Comparison of ENCODE assay signal across 20 cellular contexts in the genomic region with DNA sequence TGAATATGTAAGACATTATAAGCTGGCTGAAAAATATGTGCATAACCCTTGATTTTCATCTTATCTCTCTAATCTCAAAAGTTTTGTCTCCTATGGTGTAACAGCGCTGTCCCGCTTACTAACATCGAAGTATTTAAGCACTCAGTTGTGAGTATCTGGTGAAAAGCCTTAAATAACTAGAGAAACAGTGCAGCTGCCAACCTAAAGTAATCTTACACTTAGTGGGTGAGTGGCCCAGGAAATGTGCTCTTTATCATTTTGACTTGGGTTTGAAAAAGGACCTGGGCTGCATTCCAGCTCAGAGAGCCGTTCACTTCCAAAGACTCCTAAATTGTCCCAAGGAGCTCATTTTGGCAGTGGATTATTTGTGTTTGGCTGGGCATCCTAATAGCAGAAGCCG.
DNase-seq lines count a peak whose midpoint lies in the region; ATAC-seq and TF ChIP-seq lines count a peak whose summit lies in the region.
"Had no signal": no experiment of that assay in that cellular context is flagged by ENCODE, and none has a peak within 500 bp of the region (broad histone marks: within the 10 kb centered on the region; RNA-seq: fewer than 3 reads in every experiment).

No MANE protein-coding gene starts in this region.

- no peaks in the 10 kb centered on the region for H3K36me3 ChIP-seq in skeletal muscle satellite cell (ENCODE audit: insufficient read depth, low read length)
- H3K36me3 ChIP-seq: lower lobe of right lung had no signal

- no peak for ATAC-seq in HG03039 (IDR thresholded peaks at IDR 0.05; ENCODE audit: unreplicated experiment)
- ATAC-seq: activated CD4-positive, alpha-beta T cell treated with anti-CD3 and anti-CD28 coated beads for 36 hours; activated CD8-positive, alpha-beta memory T cell treated with anti-CD3 and anti-CD28 coated beads, Interleukin-2, amount 10 ng/mL, durations not matched to agents 7 days and 5 days; activated T-helper 17 cell treated with anti-CD3 and anti-CD28 coated beads, Interleukin-2, amount 50 U/mL, for 72 hours; lower lobe of right lung; stimulated activated naive CD8-positive, alpha-beta T cell treated with anti-CD3 and anti-CD28 coated beads, Interleukin-15, amount 100 ng/mL, for 72 hours had no signal

- H3K9me3 ChIP-seq in skeletal muscle satellite cell (replicated peaks; ENCODE audit: low read length) = peaks cover 3% of the 10 kb centered on the region
- H3K9me3 ChIP-seq: lower lobe of right lung had no signal

- H3K9ac ChIP-seq in skeletal muscle satellite cell (ENCODE audit: low read depth, low read length) = no peak overlapping the region

- no peak for TF ChIP-seq CTCF in fibroblast of villous mesenchyme (IDR thresholded peaks at IDR 0.05; ENCODE audit: insufficient read depth, low read depth, low read length)

- H3K27me3 ChIP-seq in skeletal muscle satellite cell (ENCODE audit: control insufficient read depth, insufficient read depth, low read length) = no peaks in the 10 kb centered on the region

- DNase-seq in NCI-H2107 treated with DMSO at 0.1 percent for 48 hours (lab: John Stamatoyannopoulos, UW; ENCODE audit: unreplicated experiment) = peak; percentile 24
- DNase-seq in NCI-H2107 (lab: John Stamatoyannopoulos, UW) = no peak
- peak; percentile 91 to 97 for DNase-seq in NCI-H446 (lab: John Stamatoyannopoulos, UW)
- DNase-seq in fibroblast of villous mesenchyme (ENCODE audit: low read depth) = peak; percentile 10
- DNase-seq in NCI-H146 treated with DMSO at 0.1 percent for 48 hours (lab: John Stamatoyannopoulos, UW; ENCODE audit: unreplicated experiment) = no peak
- no peak for DNase-seq in NCI-H2029 (lab: John Stamatoyannopoulos, UW)
- DNase-seq: 8988T; activated CD4-positive, alpha-beta T cell treated with anti-CD3 and anti-CD28 coated beads for 36 hours; activated CD8-positive, alpha-beta memory T cell treated with anti-CD3 and anti-CD28 coated beads, Interleukin-2, amount 10 ng/mL, durations not matched to agents 7 days and 5 days; Calu3; glutamatergic neuron; GOT3; lower lobe of right lung; NCI-H1048; NCI-H226; stimulated activated naive CD8-positive, alpha-beta T cell treated with anti-CD3 and anti-CD28 coated beads, Interleukin-15, amount 100 ng/mL, for 72 hours; SW 1271 had no signal

- H3K4me1 ChIP-seq in skeletal muscle satellite cell (ENCODE audit: control insufficient read depth, insufficient read depth, low read length) = peaks cover 5% of the 10 kb centered on the region
- H3K4me1 ChIP-seq: lower lobe of right lung had no signal

- H3K4me2 ChIP-seq in skeletal muscle satellite cell (ENCODE audit: low read length) = peak overlapping the region; percentile 29

- H3K4me3 ChIP-seq in fibroblast of villous mesenchyme (ENCODE audit: low read depth, low read length) (no peak overlapping the region), skeletal muscle satellite cell (ENCODE audit: low read length) (no peak overlapping the region)
- H3K4me3 ChIP-seq: lower lobe of right lung had no signal

Comparison
In these comparisons a context has a peak if more than half of its experiments do, and no peak if none do; other contexts are left out.
1. DNase-seq: peak in NCI-H2107 treated with DMSO at 0.1 percent for 48 hours (single experiment), NCI-H446 (2 of 2) and fibroblast of villous mesenchyme (single experiment); none in NCI-H2107 (single experiment), NCI-H146 treated with DMSO at 0.1 percent for 48 hours (single experiment) and NCI-H2029 (single experiment).